25 cellular contexts compared by ENCODE assay signal in genomic region chr5:160749682-160750081, GRCh38.
"Had no signal": no experiment of that assay in that cellular context is flagged by ENCODE, and none has a peak within 500 bp of the region (broad histone marks: within the 10 kb centered on the region; RNA-seq: fewer than 3 reads in every experiment).

No MANE protein-coding gene starts in this region.

- H3K9me3 ChIP-seq: ascending aorta, breast epithelium, SJCRH30, SK-N-SH had no signal

- ATAC-seq: activated CD8-positive, alpha-beta T cell treated with anti-CD3 and anti-CD28 coated beads for 36 hours; activated T-cell treated with anti-CD3 and anti-CD28 coated beads, Interleukin-2, amount 50 U/mL, for 72 hours; activated T-helper 17 cell treated with anti-CD3 and anti-CD28 coated beads, Interleukin-2, amount 50 U/mL, for 72 hours; Panc1 had no signal

- DNase-seq: activated CD4-positive, alpha-beta T cell treated with anti-CD3 and anti-CD28 coated beads, Interleukin-2, amount 50 U/mL, for 4 hours; activated CD8-positive, alpha-beta T cell treated with anti-CD3 and anti-CD28 coated beads for 36 hours; activated effector memory CD4-positive, alpha-beta T cell treated with anti-CD3 and anti-CD28 coated beads, Interleukin-2, amount 50 U/mL, for 16 hours; activated naive CD4-positive, alpha-beta T cell; activated naive CD4-positive, alpha-beta T cell treated with anti-CD3 and anti-CD28 coated beads, Interleukin-2, amount 50 U/mL, for 16 hours; activated naive CD8-positive, alpha-beta T cell treated with anti-CD3 and anti-CD28 coated beads for 36 hours; activated T-cell treated with anti-CD3 and anti-CD28 coated beads, Interleukin-2, amount 50 U/mL, for 1 hour; activated T-cell treated with anti-CD3 and anti-CD28 coated beads, Interleukin-2, amount 50 U/mL, for 72 hours; amniotic stem cell; NCI-H1105; NCI-H1417 treated with DMSO at 0.1 percent for 48 hours; NCI-H187 treated with DMSO at 0.1 percent for 48 hours; NCI-H2081; NCI-H2227 treated with DMSO at 0.1 percent for 48 hours; NCI-H446; NCI-H510A treated with DMSO at 0.1 percent for 48 hours; NCI-H526 treated with DMSO at 0.1 percent for 48 hours; NCI-H82; SHP77; SJCRH30; SK-N-SH had no signal

- H3K27me3 ChIP-seq: ascending aorta, breast epithelium had no signal

- H3K4me1 ChIP-seq: ascending aorta, breast epithelium, SJCRH30 had no signal

- H3K4me2 ChIP-seq: SK-N-SH had no signal

- H3K9ac ChIP-seq: SK-N-SH had no signal

- H3K36me3 ChIP-seq: ascending aorta, breast epithelium, SJCRH30 had no signal

- H3K4me3 ChIP-seq: ascending aorta, breast epithelium, SJCRH30 had no signal

- H3K27ac ChIP-seq: ascending aorta, breast epithelium, SJCRH30 had no signal
